In genomic region chr11:108597736-108598355, GRCh38 we compare ENCODE assay signal across 28 cellular contexts.
"Had no signal": no experiment of that assay in that cellular context is flagged by ENCODE, and none has a peak within 500 bp of the region (broad histone marks: within the 10 kb centered on the region; RNA-seq: fewer than 3 reads in every experiment).

No MANE protein-coding gene starts in this region.

- H3K9me3 Mint-ChIP-seq: activated CD4-positive, alpha-beta T cell treated with anti-CD3 and anti-CD28 coated beads, Interleukin-2, amount 10 ng/mL, durations not matched to agents 24 days and 14 days; activated CD8-positive, alpha-beta T cell treated with anti-CD3 and anti-CD28 coated beads for 36 hours; activated naive CD4-positive, alpha-beta T cell treated with anti-CD3 and anti-CD28 coated beads, Interleukin-2, amount 50 U/mL, for 72 hours; activated T-cell treated with anti-CD3 and anti-CD28 coated beads, Interleukin-2, amount 50 U/mL, for 72 hours; activated T-helper 17 cell treated with anti-CD3 and anti-CD28 coated beads, Interleukin-2, amount 50 U/mL, for 72 hours; central memory CD8-positive, alpha-beta T cell; T-helper 2 cell treated with Interferon-gamma antibody and Interleukin-4, amounts not matched to agents 5 μg/mL and 100 μg/mL, for 36 hours had no signal

- ATAC-seq: activated CD8-positive, alpha-beta T cell treated with anti-CD3 and anti-CD28 coated beads for 36 hours; activated naive CD4-positive, alpha-beta T cell treated with anti-CD3 and anti-CD28 coated beads, Interleukin-2, amount 50 U/mL, for 72 hours; activated T-cell treated with anti-CD3 and anti-CD28 coated beads, Interleukin-2, amount 50 U/mL, for 72 hours; activated T-helper 17 cell treated with anti-CD3 and anti-CD28 coated beads, Interleukin-2, amount 50 U/mL, for 72 hours; Panc1 had no signal

- FAIRE-seq: TTC549 had no signal

- DNase-seq: activated CD4-positive, alpha-beta T cell treated with anti-CD3 and anti-CD28 coated beads, Interleukin-2, amount 10 ng/mL, durations not matched to agents 24 days and 14 days; activated CD4-positive, alpha-beta T cell treated with anti-CD3 and anti-CD28 coated beads, Interleukin-2, amount 50 U/mL, for 4 hours; activated CD8-positive, alpha-beta T cell treated with anti-CD3 and anti-CD28 coated beads for 36 hours; activated effector memory CD4-positive, alpha-beta T cell treated with anti-CD3 and anti-CD28 coated beads, Interleukin-2, amount 50 U/mL, for 16 hours; activated naive CD4-positive, alpha-beta T cell; activated T-cell treated with anti-CD3 and anti-CD28 coated beads, Interleukin-2, amount 50 U/mL, for 1 hour; activated T-cell treated with anti-CD3 and anti-CD28 coated beads, Interleukin-2, amount 50 U/mL, for 72 hours; adrenal gland; anterior cingulate cortex; brain microvascular endothelial cell; NCI-H1105; NCI-H1417 treated with DMSO at 0.1 percent for 48 hours; NCI-H187 treated with DMSO at 0.1 percent for 48 hours; NCI-H2081; NCI-H2171 treated with DMSO at 0.1 percent for 48 hours; NCI-H226; NCI-H446 treated with DMSO at 0.1 percent for 48 hours; NCI-H524 treated with DMSO at 0.1 percent for 48 hours; SHP77; SJCRH30 had no signal

- H3K4me1 Mint-ChIP-seq: activated T-helper 17 cell treated with anti-CD3 and anti-CD28 coated beads, Interleukin-2, amount 50 U/mL, for 72 hours had no signal

- H3K27ac Mint-ChIP-seq: activated CD4-positive, alpha-beta T cell treated with anti-CD3 and anti-CD28 coated beads, Interleukin-2, amount 10 ng/mL, durations not matched to agents 24 days and 14 days; activated CD8-positive, alpha-beta T cell treated with anti-CD3 and anti-CD28 coated beads for 36 hours; activated naive CD4-positive, alpha-beta T cell treated with anti-CD3 and anti-CD28 coated beads, Interleukin-2, amount 50 U/mL, for 72 hours; activated T-cell treated with anti-CD3 and anti-CD28 coated beads, Interleukin-2, amount 50 U/mL, for 72 hours; activated T-helper 17 cell treated with anti-CD3 and anti-CD28 coated beads, Interleukin-2, amount 50 U/mL, for 72 hours; T-helper 2 cell treated with Interferon-gamma antibody and Interleukin-4, amounts not matched to agents 5 μg/mL and 100 μg/mL, for 36 hours had no signal

- H3K4me3 Mint-ChIP-seq: activated CD4-positive, alpha-beta T cell treated with anti-CD3 and anti-CD28 coated beads, Interleukin-2, amount 10 ng/mL, durations not matched to agents 24 days and 14 days; activated CD8-positive, alpha-beta T cell treated with anti-CD3 and anti-CD28 coated beads for 36 hours; activated T-cell treated with anti-CD3 and anti-CD28 coated beads, Interleukin-2, amount 50 U/mL, for 72 hours; activated T-helper 17 cell treated with anti-CD3 and anti-CD28 coated beads, Interleukin-2, amount 50 U/mL, for 72 hours; central memory CD8-positive, alpha-beta T cell; T-helper 2 cell treated with Interferon-gamma antibody and Interleukin-4, amounts not matched to agents 5 μg/mL and 100 μg/mL, for 36 hours had no signal

- H3K27ac ChIP-seq: adrenal gland, brain microvascular endothelial cell, cardiac muscle cell, SJCRH30, SK-N-MC had no signal

- H3K4me3 ChIP-seq: adrenal gland, cardiac muscle cell, SJCRH30, SK-N-MC had no signal

- H3K4me1 ChIP-seq: SJCRH30 had no signal

- H3K36me3 ChIP-seq: adrenal gland, brain microvascular endothelial cell, cardiac muscle cell, SJCRH30 had no signal

- H3K27me3 ChIP-seq: brain microvascular endothelial cell, cardiac muscle cell, SJCRH30 had no signal

- H3K9me3 ChIP-seq: adrenal gland, SJCRH30 had no signal
